1 cellular context compared by ENCODE assay signal in genomic region chr10:79382491-79382941, GRCh38.
TF ChIP-seq lines count a peak whose summit lies in the region.

No MANE protein-coding gene starts in this region.

TF ChIP-seq in liver, 16 proteins besides CTCF, POLR2A, EP300 and RAD21 (continued from another document):
- TF ChIP-seq, protein P1, sequence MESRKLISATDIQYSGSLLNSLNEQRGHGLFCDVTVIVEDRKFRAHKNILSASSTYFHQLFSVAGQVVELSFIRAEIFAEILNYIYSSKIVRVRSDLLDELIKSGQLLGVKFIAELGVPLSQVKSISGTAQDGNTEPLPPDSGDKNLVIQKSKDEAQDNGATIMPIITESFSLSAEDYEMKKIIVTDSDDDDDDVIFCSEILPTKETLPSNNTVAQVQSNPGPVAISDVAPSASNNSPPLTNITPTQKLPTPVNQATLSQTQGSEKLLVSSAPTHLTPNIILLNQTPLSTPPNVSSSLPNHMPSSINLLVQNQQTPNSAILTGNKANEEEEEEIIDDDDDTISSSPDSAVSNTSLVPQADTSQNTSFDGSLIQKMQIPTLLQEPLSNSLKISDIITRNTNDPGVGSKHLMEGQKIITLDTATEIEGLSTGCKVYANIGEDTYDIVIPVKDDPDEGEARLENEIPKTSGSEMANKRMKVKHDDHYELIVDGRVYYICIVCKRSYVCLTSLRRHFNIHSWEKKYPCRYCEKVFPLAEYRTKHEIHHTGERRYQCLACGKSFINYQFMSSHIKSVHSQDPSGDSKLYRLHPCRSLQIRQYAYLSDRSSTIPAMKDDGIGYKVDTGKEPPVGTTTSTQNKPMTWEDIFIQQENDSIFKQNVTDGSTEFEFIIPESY (IDR thresholded peaks at IDR 0.05) = no peak
- TF ChIP-seq FOXA1 (IDR thresholded peaks at IDR 0.05) (no peak), GABPA (IDR thresholded peaks at IDR 0.05 in 1 of 2, conservative IDR thresholded peaks at IDR 0.05 in 1 of 2) (no peak), SP1 (IDR thresholded peaks at IDR 0.05) (no peak)
- TF ChIP-seq, protein P2, sequence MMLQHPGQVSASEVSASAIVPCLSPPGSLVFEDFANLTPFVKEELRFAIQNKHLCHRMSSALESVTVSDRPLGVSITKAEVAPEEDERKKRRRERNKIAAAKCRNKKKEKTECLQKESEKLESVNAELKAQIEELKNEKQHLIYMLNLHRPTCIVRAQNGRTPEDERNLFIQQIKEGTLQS (IDR thresholded peaks at IDR 0.05) = no peak
